ENCODE assay signal across 11 cellular contexts in the genomic region with DNA sequence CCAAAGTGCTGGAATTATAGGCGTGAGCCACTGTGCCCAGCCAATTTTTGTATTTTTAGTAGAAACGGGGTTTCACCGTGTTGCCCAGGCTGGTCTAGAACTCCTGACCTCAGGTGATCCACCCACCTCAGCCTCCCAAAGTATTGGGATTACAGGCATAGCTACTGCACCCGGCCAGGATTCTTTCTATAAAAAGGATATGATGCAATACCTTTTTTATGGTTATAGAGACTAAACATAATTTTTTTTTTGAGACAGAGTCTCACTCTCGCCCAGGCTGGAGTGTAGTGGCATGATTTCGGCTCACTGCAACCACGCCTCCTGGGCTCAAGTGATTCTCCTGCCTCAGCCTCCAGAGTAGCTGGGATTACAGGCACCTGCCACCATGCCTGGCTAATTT. TPM values are rescaled to one million over a fixed set of nuclear protein-coding genes. Genes with fewer than 3 reads are reported as not detected.
DNase-seq lines count a peak whose midpoint lies in the region; TF ChIP-seq lines count a peak whose summit lies in the region.
"Not testable (repeated sequence)": the region's sequence is repeated elsewhere in the genome, so short reads cannot be mapped to it uniquely, and the experiment has no call there.
"Had no signal": no experiment of that assay in that cellular context is flagged by ENCODE, and none has a peak within 500 bp of the region (broad histone marks: within the 10 kb centered on the region; RNA-seq: fewer than 3 reads in every experiment).

No MANE protein-coding gene starts in this region.

- not testable (repeated sequence) for DNase-seq in RWPE1 (ENCODE audit: low spot score); activated CD4-positive, alpha-beta memory T cell treated with anti-CD3 and anti-CD28 coated beads, Interleukin-2, amount 10 ng/mL, durations not matched to agents 7 days and 5 days; activated T-cell treated with anti-CD3 and anti-CD28 coated beads, Interleukin-2, amount 50 U/mL, for 24 hours; activated naive CD8-positive, alpha-beta T cell treated with anti-CD3 and anti-CD28 coated beads for 36 hours; epithelial cell of prostate (ENCODE audit: low read depth, low spot score)
- peak; percentile 8 for DNase-seq in mesenteric fat pad (ENCODE audit: low spot score)
- peak; percentile 11 for DNase-seq in stimulated activated CD8-positive, alpha-beta memory T cell treated with anti-CD3 and anti-CD28 coated beads, Interleukin-4, amount 100 ng/mL, for 48 hours

- H3K4me1 Mint-ChIP-seq in activated CD4-positive, alpha-beta memory T cell treated with anti-CD3 and anti-CD28 coated beads, Interleukin-2, amount 10 ng/mL, durations not matched to agents 7 days and 5 days = peaks cover 18% of the 10 kb centered on the region
- H3K4me1 Mint-ChIP-seq in activated T-cell treated with anti-CD3 and anti-CD28 coated beads, Interleukin-2, amount 50 U/mL, for 24 hours (ENCODE audit: low read depth) = peaks cover 17% of the 10 kb centered on the region
- not testable (repeated sequence) for H3K4me1 Mint-ChIP-seq in activated naive CD8-positive, alpha-beta T cell treated with anti-CD3 and anti-CD28 coated beads for 36 hours

- peak overlapping the region; percentile 21 for H3K27ac Mint-ChIP-seq in activated CD4-positive, alpha-beta memory T cell treated with anti-CD3 and anti-CD28 coated beads, Interleukin-2, amount 10 ng/mL, durations not matched to agents 7 days and 5 days
- peak overlapping the region; percentile 69 for H3K27ac Mint-ChIP-seq in activated T-cell treated with anti-CD3 and anti-CD28 coated beads, Interleukin-2, amount 50 U/mL, for 24 hours
- peak overlapping the region; percentile 56 for H3K27ac Mint-ChIP-seq in activated naive CD8-positive, alpha-beta T cell treated with anti-CD3 and anti-CD28 coated beads for 36 hours

- POLR2A ChIA-PET in RWPE1 (lab: Yijun Ruan, JAX; ENCODE audit: low non-redundant PET); activated CD4-positive, alpha-beta memory T cell treated with anti-CD3 and anti-CD28 coated beads, Interleukin-2, amount 10 ng/mL, durations not matched to agents 7 days and 5 days (lab: Charles Lee): not testable (repeated sequence)

- TF ChIP-seq CTCF in 22Rv1 (IDR thresholded peaks at IDR 0.05); RWPE1 (conservative IDR thresholded peaks at IDR 0.05; ENCODE audit: low read depth): not testable (repeated sequence)

- H3K27me3 Mint-ChIP-seq in activated CD4-positive, alpha-beta memory T cell treated with anti-CD3 and anti-CD28 coated beads, Interleukin-2, amount 10 ng/mL, durations not matched to agents 7 days and 5 days; activated T-cell treated with anti-CD3 and anti-CD28 coated beads, Interleukin-2, amount 50 U/mL, for 24 hours; activated naive CD8-positive, alpha-beta T cell treated with anti-CD3 and anti-CD28 coated beads for 36 hours: not testable (repeated sequence)

- peak overlapping the region; percentile 99 for H3K27ac ChIP-seq in 22Rv1
- H3K27ac ChIP-seq in RWPE1 = peak overlapping the region; percentile 49
- peak overlapping the region; percentile 27 for H3K27ac ChIP-seq in epithelial cell of prostate

- not testable (repeated sequence) for H3K9me3 Mint-ChIP-seq in activated CD4-positive, alpha-beta memory T cell treated with anti-CD3 and anti-CD28 coated beads, Interleukin-2, amount 10 ng/mL, durations not matched to agents 7 days and 5 days; activated T-cell treated with anti-CD3 and anti-CD28 coated beads, Interleukin-2, amount 50 U/mL, for 24 hours; activated naive CD8-positive, alpha-beta T cell treated with anti-CD3 and anti-CD28 coated beads for 36 hours

- peaks cover 26% of the 10 kb centered on the region for H3K36me3 Mint-ChIP-seq in activated CD4-positive, alpha-beta memory T cell treated with anti-CD3 and anti-CD28 coated beads, Interleukin-2, amount 10 ng/mL, durations not matched to agents 7 days and 5 days (ENCODE audit: low read depth)
- H3K36me3 Mint-ChIP-seq in activated T-cell treated with anti-CD3 and anti-CD28 coated beads, Interleukin-2, amount 50 U/mL, for 24 hours (ENCODE audit: low read depth) = peaks cover 54% of the 10 kb centered on the region
- peaks cover 21% of the 10 kb centered on the region for H3K36me3 Mint-ChIP-seq in activated naive CD8-positive, alpha-beta T cell treated with anti-CD3 and anti-CD28 coated beads for 36 hours

- H3K4me3 Mint-ChIP-seq in activated CD4-positive, alpha-beta memory T cell treated with anti-CD3 and anti-CD28 coated beads, Interleukin-2, amount 10 ng/mL, durations not matched to agents 7 days and 5 days; activated T-cell treated with anti-CD3 and anti-CD28 coated beads, Interleukin-2, amount 50 U/mL, for 24 hours; activated naive CD8-positive, alpha-beta T cell treated with anti-CD3 and anti-CD28 coated beads for 36 hours: not testable (repeated sequence)

- CTCF ChIA-PET in RWPE1 (lab: Yijun Ruan, JAX) = not testable (repeated sequence)
- CTCF ChIA-PET in activated CD4-positive, alpha-beta memory T cell treated with anti-CD3 and anti-CD28 coated beads, Interleukin-2, amount 10 ng/mL, durations not matched to agents 7 days and 5 days (lab: Charles Lee) = interaction anchor here (0.7 to 1.2 kb wide), 2 partner anchors 11 to 464 kb away, joined by 3 read pairs; no protein-coding TSS in a partner anchor

RNA-seq across cellular contexts. Expression of gene RUSC1, which starts 8.2 kb away (rescaled TPM):
- total RNA-seq in activated CD4-positive, alpha-beta memory T cell treated with anti-CD3 and anti-CD28 coated beads, Interleukin-2, amount 10 ng/mL, durations not matched to agents 7 days and 5 days = 10 to 100 TPM; 24.6 to 26.2 TPM
- total RNA-seq in activated naive CD8-positive, alpha-beta T cell treated with anti-CD3 and anti-CD28 coated beads for 36 hours = 10 to 100 TPM; 23.7 to 24.2 TPM
- 20.8 TPM for total RNA-seq in mesenteric fat pad

RNA-seq across cellular contexts. Expression of gene FDPS, which starts 20.2 kb away (rescaled TPM):
- total RNA-seq in activated CD4-positive, alpha-beta memory T cell treated with anti-CD3 and anti-CD28 coated beads, Interleukin-2, amount 10 ng/mL, durations not matched to agents 7 days and 5 days = 100 to 1,000 TPM; 350 to 352 TPM
- total RNA-seq in activated naive CD8-positive, alpha-beta T cell treated with anti-CD3 and anti-CD28 coated beads for 36 hours = 100 to 1,000 TPM; 256 to 264 TPM
- 91.7 TPM for total RNA-seq in mesenteric fat pad

RNA-seq across cellular contexts. Expression of gene PKLR, which starts 27.6 kb away (rescaled TPM):
- total RNA-seq in activated CD4-positive, alpha-beta memory T cell treated with anti-CD3 and anti-CD28 coated beads, Interleukin-2, amount 10 ng/mL, durations not matched to agents 7 days and 5 days = not detected
- total RNA-seq in activated naive CD8-positive, alpha-beta T cell treated with anti-CD3 and anti-CD28 coated beads for 36 hours = not detected
- total RNA-seq in mesenteric fat pad = not detected
- total RNA-seq: CD4-positive, alpha-beta T cell; CD8-positive, alpha-beta memory T cell; GM23248 had no signal

RNA-seq across cellular contexts. Expression of gene HCN3, which starts 51.6 kb away (rescaled TPM):
- 1 to 10 TPM; 3.7 to 4.9 TPM for total RNA-seq in activated CD4-positive, alpha-beta memory T cell treated with anti-CD3 and anti-CD28 coated beads, Interleukin-2, amount 10 ng/mL, durations not matched to agents 7 days and 5 days
- 1 to 10 TPM; 1.5 to 1.6 TPM for total RNA-seq in activated naive CD8-positive, alpha-beta T cell treated with anti-CD3 and anti-CD28 coated beads for 36 hours
- 3.3 TPM for total RNA-seq in mesenteric fat pad

RNA-seq across cellular contexts. Expression of gene CLK2, which starts 55.6 kb away (rescaled TPM):
- 10 to 100 TPM; 78.0 to 82.0 TPM for total RNA-seq in activated CD4-positive, alpha-beta memory T cell treated with anti-CD3 and anti-CD28 coated beads, Interleukin-2, amount 10 ng/mL, durations not matched to agents 7 days and 5 days
- total RNA-seq in activated naive CD8-positive, alpha-beta T cell treated with anti-CD3 and anti-CD28 coated beads for 36 hours = 10 to 100 TPM; 61.4 to 65.9 TPM
- total RNA-seq in mesenteric fat pad = 34.7 TPM

Comparison
In these comparisons a context has a peak if more than half of its experiments do, and no peak if none do; other contexts are left out.
1. H3K27ac ChIP-seq: peak in every context shown above with its lines; median percentile 99 in 22Rv1; 49 in RWPE1; 27 in epithelial cell of prostate.